In genomic region chr1:160205242-160205973, GRCh38 we compare ENCODE assay signal across 8 cellular contexts. TPM values are rescaled to one million over a fixed set of nuclear protein-coding genes. Genes with fewer than 3 reads are reported as not detected.
A peak's percentile ranks its signal among the peaks of the same experiment; 100 is the strongest.
DNase-seq lines count a peak whose midpoint lies in the region; ATAC-seq, FAIRE-seq and TF ChIP-seq lines count a peak whose summit lies in the region.

Gene PEA15, plus strand, starts transcription at chr1:160205384. Its CDS starts 6,161 bp downstream, at chr1:160211545.

- peak within 1 kb of the TSS; percentile 99 for H3K27ac ChIP-seq in SJSA1
- no peak within 1 kb of the TSS for H3K27ac ChIP-seq in neutrophil
- H3K27ac ChIP-seq in subcutaneous abdominal adipose tissue (ENCODE audit: low read depth, low read length): peak within 1 kb of the TSS; percentile 91

- H3K9ac ChIP-seq in subcutaneous abdominal adipose tissue (ENCODE audit: low read length in 5 of 5): peak within 1 kb of the TSS; percentile 39 to 98 (median 95)

- TF ChIP-seq CTCF in AG09309 (IDR thresholded peaks at IDR 0.05; ENCODE audit: control insufficient read depth, insufficient read depth, low read depth, low read length, missing control alignments): no peak
- TF ChIP-seq CTCF in neutrophil (IDR thresholded peaks at IDR 0.05): no peak

- H3K36me3 ChIP-seq in SJSA1 (peaks cover 49% of the 10 kb centered on the region), neutrophil (peaks cover 13% of the 10 kb centered on the region), subcutaneous abdominal adipose tissue (ENCODE audit: control insufficient read depth in 5 of 5, insufficient read depth in 5 of 5, low read length in 5 of 5) (peaks cover 0 to 31% (median 17%) of the 10 kb centered on the region in 5 donors)

- no peak for FAIRE-seq in frontal cortex (lab: Jason Lieb, UNC)

- ATAC-seq in GM18867 (IDR thresholded peaks at IDR 0.05; ENCODE audit: unreplicated experiment) (peak; percentile 48), HG03521 (IDR thresholded peaks at IDR 0.05; ENCODE audit: unreplicated experiment) (peak; percentile 37)

- H3K27me3 ChIP-seq in SJSA1 (replicated peaks): no peaks in the 10 kb centered on the region
- peaks cover 24% of the 10 kb centered on the region for H3K27me3 ChIP-seq in neutrophil
- no peaks in the 10 kb centered on the region for H3K27me3 ChIP-seq in subcutaneous abdominal adipose tissue (ENCODE audit: control insufficient read depth in 5 of 5, insufficient read depth in 4 of 5, low read length in 5 of 5)

- H3K4me1 ChIP-seq in SJSA1 (replicated peaks) (peaks cover 47% of the 10 kb centered on the region), neutrophil (ENCODE audit: control insufficient read depth in 1 of 2, insufficient read depth in 1 of 2, low read depth in 1 of 2, low read length in 1 of 2) (peaks cover 11 to 15% of the 10 kb centered on the region in 2 experiments), subcutaneous abdominal adipose tissue (ENCODE audit: control insufficient read depth in 5 of 5, insufficient read depth in 5 of 5, low read length in 5 of 5) (peaks cover 6 to 63% (median 54%) of the 10 kb centered on the region in 5 donors)

- no peak for DNase-seq in AG09309 (ENCODE audit: low read depth)
- peak; percentile 60 to 84 for DNase-seq in SJSA1 (ENCODE audit: low read depth in 1 of 2, low spot score in 2 of 2)
- peak in 3 of 4 experiments; percentile 33 to 64 (median 34) for DNase-seq in activated naive CD4-positive, alpha-beta T cell (lab: John Stamatoyannopoulos, UW)
- peak; percentile 88 to 91 for DNase-seq in frontal cortex (ENCODE audit: low spot score in 2 of 2)

- peak within 1 kb of the TSS; percentile 72 for H3K4me3 ChIP-seq in AG09309 (ENCODE audit: control insufficient read depth, low read depth, low read length)
- H3K4me3 ChIP-seq in SJSA1: peak within 1 kb of the TSS; percentile 99
- peak within 1 kb of the TSS; percentile 52 to 56 for H3K4me3 ChIP-seq in neutrophil (ENCODE audit: low read depth in 1 of 2, low read length in 1 of 2)
- H3K4me3 ChIP-seq in subcutaneous abdominal adipose tissue (ENCODE audit: low read depth in 1 of 5, low read length in 5 of 5): peak within 1 kb of the TSS; percentile 60 to 93 (median 85)

- 0 out of 2 replicates have a peak, but pooled peaks cover 7% of the 10 kb centered on the region for H3K9me3 ChIP-seq in SJSA1 (replicated peaks)
- no peaks in the 10 kb centered on the region for H3K9me3 ChIP-seq in neutrophil
- no peaks in the 10 kb centered on the region for H3K9me3 ChIP-seq in subcutaneous abdominal adipose tissue (ENCODE audit: control insufficient read depth in 5 of 5, low read length in 5 of 5)

RNA-seq across cellular contexts. Expression of gene PEA15, which starts in this region (rescaled TPM):
- 170 and 321 TPM in 2 replicates for total RNA-seq in SJSA1 (2014; rRNA removed; shearing (Covaris generic))
- 84.4 TPM for total RNA-seq in frontal cortex
